18 cellular contexts compared by ENCODE assay signal in genomic region chr3:14538451-14539088, GRCh38. TPM values are rescaled to one million over a fixed set of nuclear protein-coding genes. Genes with fewer than 3 reads are reported as not detected.
"Had no signal": no experiment of that assay in that cellular context is flagged by ENCODE, and none has a peak within 500 bp of the region (broad histone marks: within the 10 kb centered on the region; RNA-seq: fewer than 3 reads in every experiment).

No MANE protein-coding gene starts in this region.

- H3K4me1 Mint-ChIP-seq: central memory CD8-positive, alpha-beta T cell; memory B cell had no signal

- H3K36me3 ChIP-seq: adrenal gland, esophagus muscularis mucosa, left lung, right lobe of liver, thyroid gland had no signal

- H3K9me3 ChIP-seq: adrenal gland, esophagus muscularis mucosa, left lung, right lobe of liver, thyroid gland had no signal

- H3K27me3 ChIP-seq: adrenal gland, right lobe of liver, thyroid gland had no signal

- H3K9me3 Mint-ChIP-seq: activated naive CD4-positive, alpha-beta T cell treated with anti-CD3 and anti-CD28 coated beads, Interleukin-2, amount 50 U/mL, for 72 hours; central memory CD8-positive, alpha-beta T cell; memory B cell; neural crest cell had no signal

- H3K4me3 ChIP-seq: adrenal gland, esophagus muscularis mucosa, left lung, right lobe of liver, thyroid gland had no signal

- H3K36me3 Mint-ChIP-seq: activated naive CD4-positive, alpha-beta T cell treated with anti-CD3 and anti-CD28 coated beads, Interleukin-2, amount 50 U/mL, for 72 hours; memory B cell had no signal

- H3K27ac ChIP-seq: adrenal gland, esophagus muscularis mucosa, left lung, right lobe of liver, thyroid gland had no signal

- ATAC-seq: activated naive CD4-positive, alpha-beta T cell treated with anti-CD3 and anti-CD28 coated beads, Interleukin-2, amount 50 U/mL, for 72 hours; left lung; right lobe of liver had no signal

- H3K4me1 ChIP-seq: adrenal gland, left lung, right lobe of liver had no signal

- H3K4me3 Mint-ChIP-seq: central memory CD8-positive, alpha-beta T cell; memory B cell; neural crest cell had no signal

- DNase-seq: activated CD4-positive, alpha-beta T cell treated with anti-CD3 and anti-CD28 coated beads, Interleukin-2, amount 50 U/mL, for 48 hours; activated gamma-delta T cell treated with Interleukin-2 at 50 U/mL for 16 hours; cortex of kidney; effector CD4-positive, alpha-beta T cell; hypothalamus; left lung; stimulated activated naive CD4-positive, alpha-beta T cell; thyroid gland had no signal

- H3K27ac Mint-ChIP-seq: activated naive CD4-positive, alpha-beta T cell treated with anti-CD3 and anti-CD28 coated beads, Interleukin-2, amount 50 U/mL, for 72 hours; memory B cell had no signal

RNA-seq across cellular contexts. Expression of gene GRIP2, which starts 1.6 kb away (rescaled TPM):
- total RNA-seq: activated naive CD4-positive, alpha-beta T cell treated with anti-CD3 and anti-CD28 coated beads, Interleukin-2, amount 50 U/mL, for 72 hours; mononuclear cell; pulmonary artery endothelial cell; T-helper 2 cell treated with Interferon-gamma antibody and Interleukin-4, amounts not matched to agents 100 ng/mL and 5 ng/mL, for 36 hours had no signal
